In genomic region chr5:136242611-136243010, GRCh38 we compare ENCODE assay signal across 15 cellular contexts. TPM values are rescaled to one million over a fixed set of nuclear protein-coding genes. Genes with fewer than 3 reads are reported as not detected.
DNase-seq lines count a peak whose midpoint lies in the region; ATAC-seq and TF ChIP-seq lines count a peak whose summit lies in the region.
"Had no signal": no experiment of that assay in that cellular context is flagged by ENCODE, and none has a peak within 500 bp of the region (broad histone marks: within the 10 kb centered on the region; RNA-seq: fewer than 3 reads in every experiment).

No MANE protein-coding gene starts in this region.

- POLR2A ChIA-PET in activated CD4-positive, alpha-beta memory T cell treated with anti-CD3 and anti-CD28 coated beads for 36 hours (lab: Charles Lee), result no interaction called here
- POLR2A ChIA-PET in PC-3 (lab: Charles Lee; ENCODE audit: unreplicated experiment), result no interaction called here

- no TSS peak for BruUV-seq in PC-3 (replicated peaks; lab: Mats Ljungman, UMichigan)

- ATAC-seq in GM18907 (IDR thresholded peaks at IDR 0.05; ENCODE audit: unreplicated experiment) (peak; percentile 82), GM21723 (IDR thresholded peaks at IDR 0.05; ENCODE audit: unreplicated experiment) (peak; percentile 75), HG03280 (IDR thresholded peaks at IDR 0.05; ENCODE audit: unreplicated experiment) (peak; percentile 50), PC-3 (no peak)
- ATAC-seq in activated T-helper 17 cell treated with anti-CD3 and anti-CD28 coated beads, Interleukin-2, amount 50 U/mL, for 72 hours (replicated peaks), result peak; percentile 44
- ATAC-seq: HepG2 had no signal

- H4K20me1 ChIP-seq in PC-3 (ENCODE audit: low read length), result no peaks in the 10 kb centered on the region

- H3K9me3 Mint-ChIP-seq in activated T-helper 17 cell treated with anti-CD3 and anti-CD28 coated beads, Interleukin-2, amount 50 U/mL, for 72 hours, result no peaks in the 10 kb centered on the region
- no peaks in the 10 kb centered on the region for H3K9me3 Mint-ChIP-seq in activated CD4-positive, alpha-beta memory T cell treated with anti-CD3 and anti-CD28 coated beads for 36 hours

- peaks cover 8% of the 10 kb centered on the region for H3K27me3 Mint-ChIP-seq in activated T-helper 17 cell treated with anti-CD3 and anti-CD28 coated beads, Interleukin-2, amount 50 U/mL, for 72 hours
- H3K27me3 Mint-ChIP-seq in activated CD4-positive, alpha-beta memory T cell treated with anti-CD3 and anti-CD28 coated beads for 36 hours, result peaks cover 5% of the 10 kb centered on the region

- no peaks in the 10 kb centered on the region for H3F3A ChIP-seq in PC-3 (ENCODE audit: low read length, unreplicated experiment)

- intact Hi-C loops in activated CD4-positive, alpha-beta memory T cell treated with anti-CD3 and anti-CD28 coated beads for 36 hours (cut with micrococcal nuclease), result loop anchor here (10.0 kb wide), 1 partner anchor 532 kb away; no protein-coding TSS in a partner anchor
- intact Hi-C loops in PC-3 (cut with micrococcal nuclease), result no loop called here

- H3K9ac ChIP-seq in PC-3 (ENCODE audit: low read length), result no peak overlapping the region

- no peak overlapping the region for H3K27ac ChIP-seq in PC-3 (ENCODE audit: low read length)

- H3K27me3 ChIP-seq in PC-3 (ENCODE audit: low read length), result peaks cover 8% of the 10 kb centered on the region

- no peak overlapping the region for H2AFZ ChIP-seq in PC-3 (ENCODE audit: low read length)

- H3K9me2 ChIP-seq in PC-3 (replicated peaks; ENCODE audit: low read length), result no peaks in the 10 kb centered on the region

- H3K36me3 Mint-ChIP-seq in activated T-helper 17 cell treated with anti-CD3 and anti-CD28 coated beads, Interleukin-2, amount 50 U/mL, for 72 hours (ENCODE audit: low read depth), result no peaks in the 10 kb centered on the region
- no peaks in the 10 kb centered on the region for H3K36me3 Mint-ChIP-seq in activated CD4-positive, alpha-beta memory T cell treated with anti-CD3 and anti-CD28 coated beads for 36 hours
- H3K36me3 Mint-ChIP-seq: CD4-positive, CD25-positive, alpha-beta regulatory T cell had no signal

- no peak for DNase-seq in activated CD4-positive, alpha-beta memory T cell treated with anti-CD3 and anti-CD28 coated beads for 36 hours
- DNase-seq in anterior cingulate cortex (lab: John Stamatoyannopoulos, UW) (no peak), PC-3 (no peak)
- DNase-seq: CD4-positive, CD25-positive, alpha-beta regulatory T cell; cerebellar nuclear complex; EL; NCI-H345; nucleus accumbens; stimulated activated naive CD4-positive, alpha-beta T cell had no signal

- H3K27ac Mint-ChIP-seq in activated T-helper 17 cell treated with anti-CD3 and anti-CD28 coated beads, Interleukin-2, amount 50 U/mL, for 72 hours, result no peak overlapping the region
- no peak overlapping the region for H3K27ac Mint-ChIP-seq in activated CD4-positive, alpha-beta memory T cell treated with anti-CD3 and anti-CD28 coated beads for 36 hours
- H3K27ac Mint-ChIP-seq: CD4-positive, CD25-positive, alpha-beta regulatory T cell had no signal

- CTCF ChIA-PET in activated CD4-positive, alpha-beta memory T cell treated with anti-CD3 and anti-CD28 coated beads for 36 hours (lab: Charles Lee), result no interaction called here
- CTCF ChIA-PET in PC-3 (lab: Charles Lee), result no interaction called here

- TF ChIP-seq CTCF in PC-3 (conservative IDR thresholded peaks at IDR 0.05; ENCODE audit: low read depth, low read length), result no peak

- no peaks in the 10 kb centered on the region for H3K79me2 ChIP-seq in PC-3 (ENCODE audit: low read length)

- no peak overlapping the region for H3K4me3 Mint-ChIP-seq in activated T-helper 17 cell treated with anti-CD3 and anti-CD28 coated beads, Interleukin-2, amount 50 U/mL, for 72 hours
- H3K4me3 Mint-ChIP-seq in activated CD4-positive, alpha-beta memory T cell treated with anti-CD3 and anti-CD28 coated beads for 36 hours, result no peak overlapping the region
- H3K4me3 Mint-ChIP-seq: CD4-positive, CD25-positive, alpha-beta regulatory T cell had no signal

- no peaks in the 10 kb centered on the region for H3K36me3 ChIP-seq in PC-3 (ENCODE audit: low read depth, low read length)

- H3K4me3 ChIP-seq in PC-3 (ENCODE audit: low read length), result no peak overlapping the region

- H3K4me1 Mint-ChIP-seq in activated T-helper 17 cell treated with anti-CD3 and anti-CD28 coated beads, Interleukin-2, amount 50 U/mL, for 72 hours, result peaks cover 4% of the 10 kb centered on the region
- H3K4me1 Mint-ChIP-seq in activated CD4-positive, alpha-beta memory T cell treated with anti-CD3 and anti-CD28 coated beads for 36 hours (ENCODE audit: low read depth), result peaks cover 1% of the 10 kb centered on the region
- H3K4me1 Mint-ChIP-seq: CD4-positive, CD25-positive, alpha-beta regulatory T cell had no signal

- no peaks in the 10 kb centered on the region for H3K4me1 ChIP-seq in PC-3 (ENCODE audit: insufficient read depth, low read length)

- H3K9me3 ChIP-seq in PC-3 (ENCODE audit: low read length), result no peaks in the 10 kb centered on the region

- H3K4me2 ChIP-seq in PC-3 (ENCODE audit: low read length), result no peak overlapping the region

RNA-seq across cellular contexts. Expression of gene SMIM32, which starts 49.6 kb away (rescaled TPM):
- not detected for total RNA-seq in activated T-helper 17 cell treated with anti-CD3 and anti-CD28 coated beads, Interleukin-2, amount 50 U/mL, for 72 hours
- total RNA-seq in activated CD4-positive, alpha-beta memory T cell treated with anti-CD3 and anti-CD28 coated beads for 36 hours, result not detected
- total RNA-seq in PC-3 (2014; rRNA removed), result not detected in 2 replicates
- total RNA-seq: CD4-positive, CD25-positive, alpha-beta regulatory T cell; glomerular endothelial cell had no signal
